In genomic region chr15:37015025-37015424, GRCh38 we compare ENCODE assay signal across 10 cellular contexts.
DNase-seq lines count a peak whose midpoint lies in the region; TF ChIP-seq lines count a peak whose summit lies in the region.
"Had no signal": no experiment of that assay in that cellular context is flagged by ENCODE, and none has a peak within 500 bp of the region (broad histone marks: within the 10 kb centered on the region; RNA-seq: fewer than 3 reads in every experiment).

No MANE protein-coding gene starts in this region.

- H3K14ac ChIP-seq in neuronal stem cell (ENCODE audit: low read length): no peak overlapping the region

- H3K79me1 ChIP-seq in neuronal stem cell (ENCODE audit: low read depth, low read length): no peaks in the 10 kb centered on the region

- H4K91ac ChIP-seq in neuronal stem cell (ENCODE audit: low read depth, low read length, poor library complexity): no peak overlapping the region

- peaks cover 57% of the 10 kb centered on the region for H3K4me1 Mint-ChIP-seq in nephron
- H3K4me1 Mint-ChIP-seq: activated CD4-positive, alpha-beta T cell treated with anti-CD3 and anti-CD28 coated beads, Interleukin-2, amount 10 ng/mL, durations not matched to agents 7 days and 5 days had no signal

- no peak overlapping the region for H4K8ac ChIP-seq in neuronal stem cell (ENCODE audit: low read depth, low read length)

- no peak overlapping the region for H3K18ac ChIP-seq in neuronal stem cell (ENCODE audit: low read length)

- no peak overlapping the region for H3K9ac ChIP-seq in neuronal stem cell (ENCODE audit: low read depth, low read length, poor library complexity)

- H3K9me3 Mint-ChIP-seq in nephron: no peaks in the 10 kb centered on the region

- H3K36me3 ChIP-seq in neuronal stem cell (replicated peaks in 1 of 2; ENCODE audit: control insufficient read depth in 2 of 2, insufficient read depth in 2 of 2, low read length in 2 of 2): no peaks in the 10 kb centered on the region
- H3K36me3 ChIP-seq: colonic mucosa had no signal

- no peak overlapping the region for H2AFZ ChIP-seq in neuronal stem cell (ENCODE audit: low read length)

- H3K4me3 Mint-ChIP-seq in nephron: peak overlapping the region in 1 of 3 experiments; percentile 5
- H3K4me3 Mint-ChIP-seq: activated CD4-positive, alpha-beta T cell treated with anti-CD3 and anti-CD28 coated beads, Interleukin-2, amount 10 ng/mL, durations not matched to agents 7 days and 5 days had no signal

- H3K36me3 Mint-ChIP-seq in nephron (ENCODE audit: low read depth): peaks cover 65% of the 10 kb centered on the region

- no peak overlapping the region for H3K4me3 ChIP-seq in epithelial cell of esophagus (ENCODE audit: low read length)
- H3K4me3 ChIP-seq in neuronal stem cell (ENCODE audit: low read length in 2 of 2): no peak overlapping the region
- H3K4me3 ChIP-seq: colonic mucosa had no signal

- H3K23ac ChIP-seq in neuronal stem cell (ENCODE audit: low read depth, low read length, poor library complexity): no peak overlapping the region

- no peak overlapping the region for H2AK5ac ChIP-seq in neuronal stem cell (ENCODE audit: low read depth, low read length)

- H3K4me2 ChIP-seq in neuronal stem cell (ENCODE audit: insufficient read depth, low read length, poor library complexity, severe bottlenecking): no peak overlapping the region

- H3K27ac Mint-ChIP-seq in nephron: peak overlapping the region; percentile 88 to 93 (median 93)
- H3K27ac Mint-ChIP-seq: activated CD4-positive, alpha-beta T cell treated with anti-CD3 and anti-CD28 coated beads, Interleukin-2, amount 10 ng/mL, durations not matched to agents 7 days and 5 days had no signal

- no peaks in the 10 kb centered on the region for H3K27me3 Mint-ChIP-seq in nephron (ENCODE audit: low read depth)

- no peak overlapping the region for H3K27ac ChIP-seq in neuronal stem cell (replicated peaks; ENCODE audit: low read length)
- H3K27ac ChIP-seq: colonic mucosa had no signal

- H3K4ac ChIP-seq in neuronal stem cell (ENCODE audit: low read length): no peak overlapping the region

- peaks cover 17 to 23% of the 10 kb centered on the region in 2 donors for H3K4me1 ChIP-seq in neuronal stem cell (ENCODE audit: control insufficient read depth in 2 of 2, insufficient read depth in 1 of 2, low read depth in 1 of 2, low read length in 2 of 2)
- H3K4me1 ChIP-seq: colonic mucosa had no signal

- no peak overlapping the region for H2BK12ac ChIP-seq in neuronal stem cell (ENCODE audit: low read length)

- no peak overlapping the region for H2BK120ac ChIP-seq in neuronal stem cell (ENCODE audit: low read depth, low read length)

- no CpG with 5 or more reads among the region's 9 CpGs for WGBS in neuronal stem cell (ENCODE audit: extremely low coverage in 2 of 2, insufficient read length in 2 of 2, insufficient replicate concordance in 1 of 2), 2 donors

- H3K9me3 ChIP-seq in neuronal stem cell (replicated peaks in 1 of 2; ENCODE audit: control insufficient read depth in 2 of 2, insufficient read depth in 1 of 2, low read depth in 1 of 2, low read length in 2 of 2): no peaks in the 10 kb centered on the region
- H3K9me3 ChIP-seq: colonic mucosa had no signal

- TF ChIP-seq CTCF in epithelial cell of esophagus (IDR thresholded peaks at IDR 0.05; ENCODE audit: insufficient read depth, low read depth, low read length, missing control alignments) (no peak), nephron (IDR thresholded peaks at IDR 0.05; ENCODE audit: unreplicated experiment in 3 of 3) (no peak)

- no peaks in the 10 kb centered on the region for H3K27me3 ChIP-seq in neuronal stem cell (ENCODE audit: control insufficient read depth in 3 of 3, insufficient read depth in 3 of 3, low read depth in 1 of 3, low read length in 3 of 3)
- H3K27me3 ChIP-seq: colonic mucosa had no signal

- no peak overlapping the region for H2BK5ac ChIP-seq in neuronal stem cell (ENCODE audit: low read length)

- no peak overlapping the region for H2BK15ac ChIP-seq in neuronal stem cell (ENCODE audit: low read length)

- DNase-seq in DMS 273 treated with DMSO at 0.1 percent for 48 hours (lab: John Stamatoyannopoulos, UW) (peak; percentile 19), NCI-H2171 (lab: John Stamatoyannopoulos, UW) (peak; percentile 39), epithelial cell of esophagus (ENCODE audit: low read depth) (peak; percentile 89), DMS79 (lab: John Stamatoyannopoulos, UW) (no peak), neuronal stem cell (ENCODE audit: low spot score) (no peak)
- DNase-seq in activated CD4-positive, alpha-beta T cell treated with anti-CD3 and anti-CD28 coated beads, Interleukin-2, amount 50 U/mL, for 4 hours: no peak
- DNase-seq in activated effector memory CD4-positive, alpha-beta T cell treated with Interleukin-2 at 50 U/mL for 16 hours: no peak
- DNase-seq: activated CD4-positive, alpha-beta T cell treated with anti-CD3 and anti-CD28 coated beads, Interleukin-2, amount 10 ng/mL, durations not matched to agents 7 days and 5 days; colonic mucosa had no signal

Comparison
In these comparisons a context has a peak if more than half of its experiments do, and no peak if none do; other contexts are left out.
1. DNase-seq: peak in DMS 273 treated with DMSO at 0.1 percent for 48 hours (single experiment), NCI-H2171 (single experiment) and epithelial cell of esophagus (single experiment); none in activated CD4-positive, alpha-beta T cell treated with anti-CD3 and anti-CD28 coated beads, Interleukin-2, amount 50 U/mL, for 4 hours (0 of 2), DMS79 (single experiment), activated effector memory CD4-positive, alpha-beta T cell treated with Interleukin-2 at 50 U/mL for 16 hours (single experiment) and neuronal stem cell (single experiment).